Comparison of ENCODE assay signal across 13 cellular contexts in genomic region chr10:36679554-36679953, GRCh38.
DNase-seq lines count a peak whose midpoint lies in the region; ATAC-seq and TF ChIP-seq lines count a peak whose summit lies in the region.
"Had no signal": no experiment of that assay in that cellular context is flagged by ENCODE, and none has a peak within 500 bp of the region (broad histone marks: within the 10 kb centered on the region; RNA-seq: fewer than 3 reads in every experiment).

No MANE protein-coding gene starts in this region.

- CTCF ChIA-PET in HEK293T (lab: Yijun Ruan, JAX) = interaction anchor here (0.9 kb wide), 1 partner anchor 46 kb away, joined by 4 read pairs; no protein-coding TSS in a partner anchor

- H3K27me3 ChIP-seq in mesenchymal stem cell (ENCODE audit: control insufficient read depth in 1 of 2, insufficient read depth in 1 of 2, low read length in 2 of 2) = no peaks in the 10 kb centered on the region
- H3K27me3 ChIP-seq: BLaER1 had no signal

- H3K14ac ChIP-seq in mesenchymal stem cell (ENCODE audit: low read length in 2 of 2) = no peak overlapping the region

- no peak overlapping the region for H2AK5ac ChIP-seq in mesenchymal stem cell (ENCODE audit: low read length, severe bottlenecking)

- peak overlapping the region; percentile 32 to 86 for H2BK12ac ChIP-seq in mesenchymal stem cell (ENCODE audit: low read length in 2 of 2)

- ATAC-seq in HG03159 (IDR thresholded peaks at IDR 0.05; ENCODE audit: unreplicated experiment) = no peak

- H3K18ac ChIP-seq in mesenchymal stem cell (ENCODE audit: low read depth in 1 of 2, low read length in 2 of 2) = peak overlapping the region; percentile 37 to 62

- POLR2A ChIA-PET in HEK293T (lab: Yijun Ruan, JAX) = interaction anchor here (0.8 kb wide), 1 partner anchor 8 kb away, joined by 4 read pairs; no protein-coding TSS in a partner anchor

- no peak overlapping the region for H3K4me2 ChIP-seq in mesenchymal stem cell (ENCODE audit: low read length, poor library complexity, severe bottlenecking)
- H3K4me2 ChIP-seq: BLaER1 had no signal

- no peak overlapping the region for H3K9ac ChIP-seq in mesenchymal stem cell (ENCODE audit: low read length)
- H3K9ac ChIP-seq: BLaER1 had no signal

- H2BK5ac ChIP-seq in mesenchymal stem cell (ENCODE audit: low read depth, low read length, poor library complexity, severe bottlenecking) = no peak overlapping the region

- H2BK120ac ChIP-seq in mesenchymal stem cell (ENCODE audit: low read depth, low read length) = no peak overlapping the region

- H2AFZ ChIP-seq in mesenchymal stem cell (ENCODE audit: low read depth, low read length) = no peak overlapping the region

- H3K79me1 ChIP-seq in mesenchymal stem cell (replicated peaks; ENCODE audit: low read length, poor library complexity, severe bottlenecking) = no peaks in the 10 kb centered on the region

- peak overlapping the region in 1 of 2 experiments; percentile 51 for H3K4ac ChIP-seq in mesenchymal stem cell (ENCODE audit: low read depth in 1 of 2, low read length in 2 of 2)

- H3K4me1 ChIP-seq in mesenchymal stem cell (ENCODE audit: control insufficient read depth, insufficient read depth, low read depth, low read length) = peaks cover 8% of the 10 kb centered on the region
- H3K4me1 ChIP-seq: BLaER1 had no signal

- H3K23ac ChIP-seq in mesenchymal stem cell (ENCODE audit: low read length in 2 of 2) = no peak overlapping the region

- H3K4me3 ChIP-seq in mesenchymal stem cell (ENCODE audit: insufficient read depth in 1 of 2, low read depth in 1 of 2, low read length in 2 of 2) = no peak overlapping the region
- H3K4me3 ChIP-seq: BLaER1 had no signal

- H2BK15ac ChIP-seq in mesenchymal stem cell (ENCODE audit: low read depth, poor library complexity, severe bottlenecking) = peak overlapping the region; percentile 40

- WGBS in mesenchymal stem cell = 79% methylated on average over 9 of the region's 9 CpGs

- no peaks in the 10 kb centered on the region for H3K9me3 ChIP-seq in mesenchymal stem cell (ENCODE audit: control insufficient read depth, low read length)
- H3K9me3 ChIP-seq: BLaER1, Caco-2 had no signal

- no peaks in the 10 kb centered on the region for H3K36me3 ChIP-seq in mesenchymal stem cell (ENCODE audit: control insufficient read depth in 1 of 2, insufficient read depth in 2 of 2, low read depth in 1 of 2, low read length in 2 of 2)
- H3K36me3 ChIP-seq: BLaER1 had no signal

- peak overlapping the region; percentile 34 for H4K91ac ChIP-seq in mesenchymal stem cell (ENCODE audit: low read length)

- peak; percentile 15 for DNase-seq in DMS153 (lab: John Stamatoyannopoulos, UW)
- peak; percentile 21 for DNase-seq in HEK293T (ENCODE audit: extremely low spot score)
- DNase-seq in mesenchymal stem cell = no peak
- peak; percentile 35 for DNase-seq in retina
- no peak for DNase-seq in SKM-1 (lab: John Stamatoyannopoulos, UW; ENCODE audit: unreplicated experiment)
- DNase-seq in activated gamma-delta T cell (lab: John Stamatoyannopoulos, UW) = no peak
- DNase-seq: 8988T; AML-193; Caco-2; CD8-positive, alpha-beta memory T cell; HCEC 1CT had no signal

- no peak overlapping the region for H4K8ac ChIP-seq in mesenchymal stem cell (ENCODE audit: low read length)

- no peak overlapping the region for H3K27ac ChIP-seq in mesenchymal stem cell (ENCODE audit: low read length, poor library complexity, severe bottlenecking)
- H3K27ac ChIP-seq: BLaER1 had no signal

TF ChIP-seq in HEK293T, 16 proteins besides CTCF, POLR2A, EP300 and RAD21:
- TF ChIP-seq NFRKB (IDR thresholded peaks at IDR 0.05) (no peak), SP1 (IDR thresholded peaks at IDR 0.05) (no peak), ARNT (IDR thresholded peaks at IDR 0.05) (no peak), FOXM1 (IDR thresholded peaks at IDR 0.05; ENCODE audit: borderline replicate concordance) (no peak), ELF4 (IDR thresholded peaks at IDR 0.05) (no peak), TARDBP (IDR thresholded peaks at IDR 0.05) (no peak), ZNF384 (IDR thresholded peaks at IDR 0.05) (no peak), HDGF (IDR thresholded peaks at IDR 0.05; ENCODE audit: borderline replicate concordance) (no peak), SUZ12 (IDR thresholded peaks at IDR 0.05) (no peak), FOXA1 (IDR thresholded peaks at IDR 0.05) (no peak), CTBP1 (IDR thresholded peaks at IDR 0.05; ENCODE audit: borderline replicate concordance) (no peak), L3MBTL2 (conservative IDR thresholded peaks at IDR 0.05) (no peak), LEF1 (IDR thresholded peaks at IDR 0.05; ENCODE audit: borderline replicate concordance) (no peak), FOXK2 (IDR thresholded peaks at IDR 0.05) (no peak), BHLHE40 (IDR thresholded peaks at IDR 0.05; ENCODE audit: borderline replicate concordance) (no peak), PKNOX1 (IDR thresholded peaks at IDR 0.05) (no peak)

Comparison
In these comparisons a context has a peak if more than half of its experiments do, and no peak if none do; other contexts are left out.
1. DNase-seq: peak in DMS153 (single experiment), HEK293T (single experiment) and retina (single experiment); none in mesenchymal stem cell (single experiment), SKM-1 (single experiment) and activated gamma-delta T cell (single experiment).